Comparison of ENCODE assay signal across 8 cellular contexts in genomic region chr22:37316875-37317371, GRCh38. TPM values are rescaled to one million over a fixed set of nuclear protein-coding genes. Genes with fewer than 3 reads are reported as not detected.
A peak's percentile ranks its signal among the peaks of the same experiment; 100 is the strongest.
DNase-seq lines count a peak whose midpoint lies in the region; ATAC-seq and TF ChIP-seq lines count a peak whose summit lies in the region.

No MANE protein-coding gene starts in this region.

- H3K4me1 ChIP-seq in cardiac muscle cell (ENCODE audit: low read depth) (no peaks in the 10 kb centered on the region), prostate gland (replicated peaks) (no peaks in the 10 kb centered on the region), vagina (no peaks in the 10 kb centered on the region)

- TF ChIP-seq POLR2A in prostate gland (IDR thresholded peaks at IDR 0.05): no peak
- no peak for TF ChIP-seq POLR2A in vagina (IDR thresholded peaks at IDR 0.05)

- no peaks in the 10 kb centered on the region for H3F3A ChIP-seq in SU-DHL-6 (ENCODE audit: insufficient read depth)

- no peaks in the 10 kb centered on the region for H3K9me2 ChIP-seq in SU-DHL-6 (replicated peaks; ENCODE audit: insufficient read depth, low read length)

- H2AFZ ChIP-seq in SU-DHL-6 (ENCODE audit: low read depth, low read length, severe bottlenecking): no peak overlapping the region

- no peaks in the 10 kb centered on the region for H3K79me2 ChIP-seq in SU-DHL-6 (ENCODE audit: insufficient read depth, low read length)

- WGBS in prostate gland: 33% methylated on average over 8 of the region's 11 CpGs

- peak; percentile 89 for DNase-seq in EL
- DNase-seq in activated naive CD8-positive, alpha-beta T cell treated with anti-CD3 and anti-CD28 coated beads, Interleukin-2, amount 50 U/mL, for 16 hours (ENCODE audit: low read depth, low spot score): peak; percentile 51
- DNase-seq in cardiac muscle cell (ENCODE audit: low read depth in 1 of 2, low spot score in 1 of 2): peak; percentile 91 to 92
- peak; percentile 79 for DNase-seq in prostate gland (ENCODE audit: low spot score)
- DNase-seq in vagina (ENCODE audit: extremely low spot score in 2 of 2): no peak

- H3K27ac ChIP-seq in SU-DHL-6 (ENCODE audit: low read depth, low read length) (no peak overlapping the region), cardiac muscle cell (no peak overlapping the region), prostate gland (no peak overlapping the region), vagina (no peak overlapping the region)

- H3K36me3 ChIP-seq in SU-DHL-6 (ENCODE audit: low read length) (no peaks in the 10 kb centered on the region), cardiac muscle cell (no peaks in the 10 kb centered on the region), prostate gland (no peaks in the 10 kb centered on the region), vagina (no peaks in the 10 kb centered on the region)

- H3K9ac ChIP-seq in SU-DHL-6 (ENCODE audit: low read length): no peak overlapping the region

- TF ChIP-seq CTCF in LNCAP (IDR thresholded peaks at IDR 0.05): peak; percentile 88
- TF ChIP-seq CTCF in SU-DHL-6 (IDR thresholded peaks at IDR 0.05; ENCODE audit: insufficient read depth, low read length, poor library complexity, severe bottlenecking): peak; percentile 76
- peak; percentile 91 for TF ChIP-seq CTCF in cardiac muscle cell (IDR thresholded peaks at IDR 0.05; ENCODE audit: low read depth, low read length)
- TF ChIP-seq CTCF in prostate gland (IDR thresholded peaks at IDR 0.05): peak; percentile 61 to 94 (median 89)
- peak; percentile 55 to 71 (median 59) for TF ChIP-seq CTCF in vagina (IDR thresholded peaks at IDR 0.05)

- H3K9me3 ChIP-seq in SU-DHL-6 (ENCODE audit: insufficient read depth, low read length) (no peaks in the 10 kb centered on the region), cardiac muscle cell (ENCODE audit: low read depth) (no peaks in the 10 kb centered on the region), prostate gland (no peaks in the 10 kb centered on the region), vagina (no peaks in the 10 kb centered on the region)

- intact Hi-C loops in prostate gland (cut with DNase I) (loop anchor here (5.0 kb wide), 3 partner anchors 110 to 250 kb away; partner anchors contain the start of gene ELFN2), vagina (cut with DNase I) (no loop called here)

- H3K4me2 ChIP-seq in SU-DHL-6 (ENCODE audit: low read depth, low read length, poor library complexity, severe bottlenecking): no peak overlapping the region

- no peaks in the 10 kb centered on the region for H3K27me3 ChIP-seq in SU-DHL-6 (ENCODE audit: low read length)
- H3K27me3 ChIP-seq in cardiac muscle cell: peaks cover 7% of the 10 kb centered on the region
- H3K27me3 ChIP-seq in prostate gland (replicated peaks; ENCODE audit: insufficient read depth): no peaks in the 10 kb centered on the region
- no peaks in the 10 kb centered on the region for H3K27me3 ChIP-seq in vagina

- H3K4me3 ChIP-seq in SU-DHL-6 (ENCODE audit: insufficient read depth, low read length, poor library complexity, severe bottlenecking) (no peak overlapping the region), cardiac muscle cell (no peak overlapping the region), prostate gland (no peak overlapping the region), vagina (no peak overlapping the region)

- ATAC-seq in HG03175 (IDR thresholded peaks at IDR 0.05; ENCODE audit: unreplicated experiment): no peak

- no peaks in the 10 kb centered on the region for H4K20me1 ChIP-seq in SU-DHL-6 (ENCODE audit: low read depth, low read length)

RNA-seq across cellular contexts. Expression of gene CYTH4, which starts 34.6 kb away (rescaled TPM):
- total RNA-seq in cardiac muscle cell (not detected in 2 replicates), prostate gland (1 to 10 TPM; 4.7 to 5.5 TPM), vagina (16.2 TPM)
- not detected in 2 replicates for polyA plus RNA-seq in cardiac muscle cell

Comparison
In these comparisons a context has a peak if more than half of its experiments do, and no peak if none do; other contexts are left out.
1. DNase-seq: peak in EL (single experiment), activated naive CD8-positive, alpha-beta T cell treated with anti-CD3 and anti-CD28 coated beads, Interleukin-2, amount 50 U/mL, for 16 hours (single experiment), cardiac muscle cell (2 of 2) and prostate gland (single experiment); none in vagina (0 of 2).
2. Peak in every context shown above with its lines, with median percentiles within 50 percentile points of each other: CTCF ChIP-seq.